9 cellular contexts compared by ENCODE assay signal in genomic region chr6:142884214-142885035, GRCh38.
DNase-seq lines count a peak whose midpoint lies in the region; ATAC-seq and TF ChIP-seq lines count a peak whose summit lies in the region.
"Had no signal": no experiment of that assay in that cellular context is flagged by ENCODE, and none has a peak within 500 bp of the region (broad histone marks: within the 10 kb centered on the region; RNA-seq: fewer than 3 reads in every experiment).

No MANE protein-coding gene starts in this region.

- no peaks in the 10 kb centered on the region for H3K27me3 Mint-ChIP-seq in CD4-positive, CD25-positive, alpha-beta regulatory T cell
- no peaks in the 10 kb centered on the region for H3K27me3 Mint-ChIP-seq in nephron (ENCODE audit: low read depth)

- no peak for ATAC-seq in CD4-positive, CD25-positive, alpha-beta regulatory T cell (ENCODE audit: low read depth in 2 of 2)
- no peak for ATAC-seq in HG02981 (IDR thresholded peaks at IDR 0.05; ENCODE audit: unreplicated experiment)

- H3K36me3 ChIP-seq in CD4-positive, CD25-positive, alpha-beta regulatory T cell (ENCODE audit: control insufficient read depth, insufficient read depth, low read length): peaks cover 2% of the 10 kb centered on the region
- H3K36me3 ChIP-seq in KOPT-K1 (ENCODE audit: insufficient read depth, low read length) (no peaks in the 10 kb centered on the region; the same call in 1 of the 2 replicates), colonic mucosa (no peaks in the 10 kb centered on the region)

- H3K27ac ChIP-seq in CD4-positive, CD25-positive, alpha-beta regulatory T cell (ENCODE audit: insufficient read depth, low read length, poor library complexity, severe bottlenecking): peak overlapping the region; percentile 95
- peak overlapping the region; percentile 67 for H3K27ac ChIP-seq in KOPT-K1 (ENCODE audit: low read depth, low read length, poor library complexity, severe bottlenecking)
- peak overlapping the region; percentile 28 for H3K27ac ChIP-seq in colonic mucosa

- no peak overlapping the region for H3K9ac ChIP-seq in colonic mucosa (ENCODE audit: low read depth in 2 of 2, low read length in 2 of 2)

- peak overlapping the region; percentile 94 to 99 (median 99) for H3K27ac Mint-ChIP-seq in CD4-positive, CD25-positive, alpha-beta regulatory T cell
- H3K27ac Mint-ChIP-seq in nephron: peak overlapping the region; percentile 17 to 74 (median 72)

- peaks cover 82% of the 10 kb centered on the region for H3K4me1 ChIP-seq in CD4-positive, CD25-positive, alpha-beta regulatory T cell (ENCODE audit: control insufficient read depth, insufficient read depth, low read length, poor library complexity, severe bottlenecking)
- no peaks in the 10 kb centered on the region for H3K4me1 ChIP-seq in colonic mucosa

- H3K4me3 ChIP-seq in CD4-positive, CD25-positive, alpha-beta regulatory T cell (ENCODE audit: low read depth, low read length): peak overlapping the region; percentile 95
- no peak overlapping the region for H3K4me3 ChIP-seq in colonic mucosa

- peak overlapping the region; percentile 87 to 98 (median 95) for H3K4me3 Mint-ChIP-seq in CD4-positive, CD25-positive, alpha-beta regulatory T cell
- H3K4me3 Mint-ChIP-seq in nephron: peak overlapping the region; percentile 76 to 86 (median 85)

- no peak for TF ChIP-seq CTCF in colonic mucosa (IDR thresholded peaks at IDR 0.05)
- TF ChIP-seq CTCF in nephron (IDR thresholded peaks at IDR 0.05; ENCODE audit: unreplicated experiment in 3 of 3): no peak

- peaks cover 60 to 98% (median 89%) of the 10 kb centered on the region in 4 donors for H3K4me1 Mint-ChIP-seq in CD4-positive, CD25-positive, alpha-beta regulatory T cell
- H3K4me1 Mint-ChIP-seq in nephron: peaks cover 59% of the 10 kb centered on the region

- no peaks in the 10 kb centered on the region for H3K9me3 ChIP-seq in CD4-positive, CD25-positive, alpha-beta regulatory T cell (ENCODE audit: control insufficient read depth in 2 of 2, low read length in 2 of 2)
- H3K9me3 ChIP-seq in KOPT-K1 (ENCODE audit: insufficient read depth, low read length, poor library complexity, severe bottlenecking) (no peaks in the 10 kb centered on the region), colonic mucosa (no peaks in the 10 kb centered on the region)

- peaks cover 0 to 3% (median 0%) of the 10 kb centered on the region in 7 donors for H3K9me3 Mint-ChIP-seq in CD4-positive, CD25-positive, alpha-beta regulatory T cell
- H3K9me3 Mint-ChIP-seq in nephron: peaks cover 1% of the 10 kb centered on the region

- no peaks in the 10 kb centered on the region for H3K27me3 ChIP-seq in CD4-positive, CD25-positive, alpha-beta regulatory T cell (ENCODE audit: control insufficient read depth, insufficient read depth, low read length)
- no peaks in the 10 kb centered on the region for H3K27me3 ChIP-seq in colonic mucosa

- DNase-seq in CD4-positive, CD25-positive, alpha-beta regulatory T cell: no peak
- DNase-seq in colonic mucosa: no peak
- no peak for DNase-seq in 8988T
- DNase-seq in globus pallidus (ENCODE audit: low spot score): no peak
- DNase-seq in GM03348 (ENCODE audit: low spot score): no peak
- DNase-seq: stimulated activated CD4-positive, alpha-beta T cell treated with anti-CD3 and anti-CD28 coated beads, Interleukin-4, amount 100 ng/mL, for 1 hour had no signal

- intact Hi-C loops in colonic mucosa (cut with DNase I): loop anchor here (5.0 kb wide), 1 partner anchor 192 kb away; no protein-coding TSS in a partner anchor

- H3K36me3 Mint-ChIP-seq in CD4-positive, CD25-positive, alpha-beta regulatory T cell: peaks cover 19% of the 10 kb centered on the region
- H3K36me3 Mint-ChIP-seq in nephron (ENCODE audit: low read depth): no peaks in the 10 kb centered on the region

Comparison
In these comparisons a context has a peak if more than half of its experiments do, and no peak if none do; other contexts are left out.
1. H3K27ac ChIP-seq: peak in every context shown above with its lines; median percentile 95 in CD4-positive, CD25-positive, alpha-beta regulatory T cell; 67 in KOPT-K1; 28 in colonic mucosa.